Comparison of ENCODE assay signal across 17 cellular contexts in the genomic region with DNA sequence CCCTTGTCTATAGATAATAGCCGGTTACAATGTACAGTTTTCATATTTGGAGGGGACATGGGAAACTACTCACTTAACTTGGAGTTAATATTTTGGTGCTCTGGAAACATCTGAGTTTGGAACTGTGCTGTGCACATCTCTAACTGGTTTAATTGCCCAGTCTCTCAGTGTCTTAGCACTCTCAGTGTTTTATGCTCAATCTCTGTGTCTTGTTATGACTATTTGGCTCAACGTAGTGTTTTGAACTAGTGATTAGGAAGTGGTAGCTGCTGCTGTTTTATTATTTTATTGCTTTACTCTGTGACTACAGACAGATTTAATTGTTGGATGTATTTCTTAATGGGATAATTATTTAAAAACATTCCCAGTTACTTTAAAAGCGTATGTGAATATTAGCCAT. TPM values are rescaled to one million over a fixed set of nuclear protein-coding genes. Genes with fewer than 3 reads are reported as not detected.
DNase-seq lines count a peak whose midpoint lies in the region; ATAC-seq and TF ChIP-seq lines count a peak whose summit lies in the region.
"Had no signal": no experiment of that assay in that cellular context is flagged by ENCODE, and none has a peak within 500 bp of the region (broad histone marks: within the 10 kb centered on the region; RNA-seq: fewer than 3 reads in every experiment).

No MANE protein-coding gene starts in this region.

- in situ Hi-C loops in transverse colon (cut with MboI; ENCODE audit: low pct_ligation_motif_present in 1 of 4, low pct_unique_long_range_greater_than_20kb in 1 of 4, low sequenced_read_pairs in 3 of 4), result no loop called here

- H3K27me3 Mint-ChIP-seq in activated naive CD4-positive, alpha-beta T cell treated with anti-CD3 and anti-CD28 coated beads, Interleukin-2, amount 50 U/mL, for 24 hours, result no peaks in the 10 kb centered on the region
- H3K27me3 Mint-ChIP-seq in central memory CD8-positive, alpha-beta T cell, result no peaks in the 10 kb centered on the region
- H3K27me3 Mint-ChIP-seq in nephron progenitor cell (ENCODE audit: low read depth, poor library complexity), result no peaks in the 10 kb centered on the region
- no peaks in the 10 kb centered on the region for H3K27me3 Mint-ChIP-seq in WTC11 (ENCODE audit: low read depth)
- H3K27me3 Mint-ChIP-seq: CD8-positive, alpha-beta memory T cell had no signal

- no peaks in the 10 kb centered on the region for H3K9me3 Mint-ChIP-seq in activated naive CD4-positive, alpha-beta T cell treated with anti-CD3 and anti-CD28 coated beads, Interleukin-2, amount 50 U/mL, for 24 hours
- H3K9me3 Mint-ChIP-seq in central memory CD8-positive, alpha-beta T cell, result no peaks in the 10 kb centered on the region
- peaks cover under 1% of the 10 kb centered on the region for H3K9me3 Mint-ChIP-seq in nephron progenitor cell
- no peaks in the 10 kb centered on the region for H3K9me3 Mint-ChIP-seq in WTC11
- H3K9me3 Mint-ChIP-seq: activated T-helper 2 cell treated with anti-CD3 and anti-CD28 coated beads, Interferon-gamma antibody, Interleukin-2, Interleukin-4, amounts not matched to agents 10 μg/mL and 5 μg/mL and 100 μg/mL, durations not matched to agents 14 hours and 24 hours and 36 hours; CD8-positive, alpha-beta memory T cell had no signal

- WGBS in transverse colon (ENCODE audit: low coverage in 1 of 2), 2 donors, result 33 to 50% methylated on average over 3 of the region's 3 CpGs

- peak overlapping the region; percentile 7 to 51 (median 14) for H3K27ac ChIP-seq in transverse colon
- no peak overlapping the region for H3K27ac ChIP-seq in upper lobe of right lung
- H3K27ac ChIP-seq: VCaP had no signal

- no peaks in the 10 kb centered on the region for H3K27me3 ChIP-seq in transverse colon
- no peaks in the 10 kb centered on the region for H3K27me3 ChIP-seq in upper lobe of right lung
- H3K27me3 ChIP-seq: esophagus squamous epithelium, thyroid gland had no signal

- peak overlapping the region; percentile 51 for H3K27ac Mint-ChIP-seq in activated naive CD4-positive, alpha-beta T cell treated with anti-CD3 and anti-CD28 coated beads, Interleukin-2, amount 50 U/mL, for 24 hours
- peak overlapping the region; percentile 85 for H3K27ac Mint-ChIP-seq in central memory CD8-positive, alpha-beta T cell (ENCODE audit: low read depth)
- H3K27ac Mint-ChIP-seq in nephron progenitor cell, result peak overlapping the region; percentile 76
- no peak overlapping the region; the same call in 1 of the 2 replicates for H3K27ac Mint-ChIP-seq in WTC11
- H3K27ac Mint-ChIP-seq: activated CD8-positive, alpha-beta T cell treated with anti-CD3 and anti-CD28 coated beads, Interleukin-2, amount 10 ng/mL, durations not matched to agents 7 days and 5 days; activated T-helper 2 cell treated with anti-CD3 and anti-CD28 coated beads, Interferon-gamma antibody, Interleukin-2, Interleukin-4, amounts not matched to agents 10 μg/mL and 5 μg/mL and 100 μg/mL, durations not matched to agents 14 hours and 24 hours and 36 hours had no signal

- no peak for TF ChIP-seq POLR2A in transverse colon (IDR thresholded peaks at IDR 0.05)

- POLR2A ChIA-PET in WTC11 (lab: Charles Lee), result no interaction called here

- peaks cover 8% of the 10 kb centered on the region for H3K36me3 Mint-ChIP-seq in activated naive CD4-positive, alpha-beta T cell treated with anti-CD3 and anti-CD28 coated beads, Interleukin-2, amount 50 U/mL, for 24 hours
- peaks cover 2% of the 10 kb centered on the region for H3K36me3 Mint-ChIP-seq in central memory CD8-positive, alpha-beta T cell (ENCODE audit: insufficient read depth)
- H3K36me3 Mint-ChIP-seq in nephron progenitor cell (ENCODE audit: low read depth) (peaks cover 37% of the 10 kb centered on the region), WTC11 (peaks cover 12% of the 10 kb centered on the region)

- no peak for DNase-seq in activated naive CD4-positive, alpha-beta T cell treated with Interleukin-2 at 50 U/mL for 16 hours
- DNase-seq in central memory CD8-positive, alpha-beta T cell (ENCODE audit: low spot score in 2 of 2), result no peak
- DNase-seq in nephron progenitor cell, result no peak
- DNase-seq in transverse colon, result no peak
- no peak for DNase-seq in upper lobe of right lung
- no peak for DNase-seq in WTC11 (ENCODE audit: low spot score)
- DNase-seq: activated CD8-positive, alpha-beta T cell treated with anti-CD3 and anti-CD28 coated beads, Interleukin-2, amount 10 ng/mL, durations not matched to agents 7 days and 5 days; CD8-positive, alpha-beta memory T cell; esophagus squamous epithelium; MV-4-11; stimulated activated CD4-positive, alpha-beta T cell treated with anti-CD3 and anti-CD28 coated beads, Interleukin-4, amount 100 ng/mL, for 1 hour; stimulated activated CD8-positive, alpha-beta memory T cell treated with anti-CD3 and anti-CD28 coated beads, Interleukin-4, amount 100 ng/mL, for 48 hours; thyroid gland had no signal

- intact Hi-C loops in transverse colon (cut with DNase I; ENCODE audit: low total_unique reads), result no loop called here
- intact Hi-C loops in upper lobe of right lung (cut with DNase I), result no loop called here

- CTCF ChIA-PET in WTC11 (lab: Charles Lee), result interaction anchor here (0.6 to 0.9 kb wide), 2 partner anchors 10 to 13 kb away, joined by 3 read pairs; no protein-coding TSS in a partner anchor

- ATAC-seq in central memory CD8-positive, alpha-beta T cell (replicated peaks; ENCODE audit: extremely low read depth, poor library complexity, severe bottlenecking), result no peak
- ATAC-seq in upper lobe of right lung (no peak), HG02571 (IDR thresholded peaks at IDR 0.05; ENCODE audit: unreplicated experiment) (no peak), WTC11 (no peak)
- ATAC-seq: activated CD8-positive, alpha-beta T cell treated with anti-CD3 and anti-CD28 coated beads, Interleukin-2, amount 10 ng/mL, durations not matched to agents 7 days and 5 days had no signal

- H3K9me3 ChIP-seq in transverse colon (no peaks in the 10 kb centered on the region), upper lobe of right lung (no peaks in the 10 kb centered on the region)
- H3K9me3 ChIP-seq: esophagus squamous epithelium, thyroid gland had no signal

- H3K4me3 Mint-ChIP-seq in activated naive CD4-positive, alpha-beta T cell treated with anti-CD3 and anti-CD28 coated beads, Interleukin-2, amount 50 U/mL, for 24 hours, result peak overlapping the region; percentile 11
- no peak overlapping the region for H3K4me3 Mint-ChIP-seq in central memory CD8-positive, alpha-beta T cell
- H3K4me3 Mint-ChIP-seq in nephron progenitor cell, result no peak overlapping the region
- H3K4me3 Mint-ChIP-seq in WTC11, result no peak overlapping the region
- H3K4me3 Mint-ChIP-seq: activated CD8-positive, alpha-beta T cell treated with anti-CD3 and anti-CD28 coated beads, Interleukin-2, amount 10 ng/mL, durations not matched to agents 7 days and 5 days had no signal

- peaks cover 19 to 57% (median 26%) of the 10 kb centered on the region in 4 donors for H3K4me1 ChIP-seq in transverse colon
- peaks cover 58% of the 10 kb centered on the region for H3K4me1 ChIP-seq in upper lobe of right lung

- no peaks in the 10 kb centered on the region for H3K36me3 ChIP-seq in transverse colon
- peaks cover 16% of the 10 kb centered on the region for H3K36me3 ChIP-seq in upper lobe of right lung
- H3K36me3 ChIP-seq: thyroid gland had no signal

- no peak for TF ChIP-seq EP300 in transverse colon (IDR thresholded peaks at IDR 0.05; ENCODE audit: low read depth)

- TF ChIP-seq CTCF in nephron progenitor cell (IDR thresholded peaks at IDR 0.05) (no peak), transverse colon (IDR thresholded peaks at IDR 0.05) (no peak), upper lobe of right lung (IDR thresholded peaks at IDR 0.05) (no peak), WTC11 (IDR thresholded peaks at IDR 0.05) (no peak)

- H3K4me1 Mint-ChIP-seq in activated naive CD4-positive, alpha-beta T cell treated with anti-CD3 and anti-CD28 coated beads, Interleukin-2, amount 50 U/mL, for 24 hours, result peaks cover 60% of the 10 kb centered on the region
- H3K4me1 Mint-ChIP-seq in central memory CD8-positive, alpha-beta T cell, result peaks cover 34% of the 10 kb centered on the region
- H3K4me1 Mint-ChIP-seq in nephron progenitor cell (peaks cover 36% of the 10 kb centered on the region), WTC11 (peaks cover 57% of the 10 kb centered on the region)

- H3K4me3 ChIP-seq in transverse colon, result no peak overlapping the region
- no peak overlapping the region for H3K4me3 ChIP-seq in upper lobe of right lung
- H3K4me3 ChIP-seq: esophagus squamous epithelium, thyroid gland had no signal

TF ChIP-seq in WTC11, 78 proteins besides CTCF, POLR2A, EP300 and RAD21:
- TF ChIP-seq, protein P1, sequence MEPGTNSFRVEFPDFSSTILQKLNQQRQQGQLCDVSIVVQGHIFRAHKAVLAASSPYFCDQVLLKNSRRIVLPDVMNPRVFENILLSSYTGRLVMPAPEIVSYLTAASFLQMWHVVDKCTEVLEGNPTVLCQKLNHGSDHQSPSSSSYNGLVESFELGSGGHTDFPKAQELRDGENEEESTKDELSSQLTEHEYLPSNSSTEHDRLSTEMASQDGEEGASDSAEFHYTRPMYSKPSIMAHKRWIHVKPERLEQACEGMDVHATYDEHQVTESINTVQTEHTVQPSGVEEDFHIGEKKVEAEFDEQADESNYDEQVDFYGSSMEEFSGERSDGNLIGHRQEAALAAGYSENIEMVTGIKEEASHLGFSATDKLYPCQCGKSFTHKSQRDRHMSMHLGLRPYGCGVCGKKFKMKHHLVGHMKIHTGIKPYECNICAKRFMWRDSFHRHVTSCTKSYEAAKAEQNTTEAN (CRISPR knock-in tag; IDR thresholded peaks at IDR 0.05), result no peak
- no peak for TF ChIP-seq NR2C2 (CRISPR knock-in tag; IDR thresholded peaks at IDR 0.05)

RNA-seq across cellular contexts. Expression of a gene that starts 17.0 kb away (rescaled TPM):
- total RNA-seq in transverse colon (10 to 100 TPM; 28.5 to 85.7 (median 44.5) TPM), upper lobe of right lung (160 TPM), WTC11 (2021) (40.7 to 44.5 TPM (median 42.8 TPM) in 3 replicates)
